In the genomic region with DNA sequence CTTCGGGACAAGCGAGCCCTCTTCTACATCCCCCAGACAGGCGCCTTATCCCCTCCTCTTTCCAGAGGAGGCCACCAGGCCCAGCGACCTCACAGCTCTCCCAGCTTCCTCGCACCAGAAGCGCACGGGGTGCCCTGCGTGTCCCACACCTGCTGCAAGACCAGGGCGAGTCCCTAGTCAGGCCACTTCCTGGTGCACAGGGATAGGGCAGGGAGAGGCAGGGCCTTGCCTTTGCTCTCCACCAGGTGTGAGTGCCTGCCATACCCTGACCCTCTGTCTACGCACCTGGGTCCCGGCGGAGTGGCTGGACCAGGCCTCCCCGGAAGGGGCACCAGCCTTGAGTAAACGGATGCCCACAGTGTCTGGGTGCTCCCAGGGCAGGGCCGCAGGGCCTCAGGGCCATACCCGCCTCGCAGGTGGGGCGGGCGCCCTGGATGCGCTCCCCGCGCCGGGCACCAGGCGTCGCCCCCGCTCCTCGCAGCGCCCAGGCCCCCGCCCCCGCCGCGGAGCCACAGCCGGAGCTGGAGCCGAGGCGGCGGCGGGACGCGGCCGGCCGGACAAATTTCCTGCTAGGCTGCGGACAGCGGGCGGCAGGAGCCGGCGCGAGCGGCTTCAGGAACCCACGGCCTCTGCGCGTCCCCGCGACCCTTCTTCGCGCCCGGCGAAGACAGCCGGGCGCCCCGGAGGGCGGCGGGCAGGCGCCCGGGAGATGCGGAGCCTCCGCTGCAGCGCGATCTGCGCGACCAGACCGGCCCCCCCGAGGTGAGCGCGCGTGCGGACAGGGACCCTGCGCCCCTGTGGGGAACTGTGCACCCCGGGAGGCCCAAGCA, we compare ENCODE assay signal across 8 cellular contexts. TPM values are rescaled to one million over a fixed set of nuclear protein-coding genes. Genes with fewer than 3 reads are reported as not detected.
DNase-seq lines count a peak whose midpoint lies in the region; ATAC-seq and TF ChIP-seq lines count a peak whose summit lies in the region.

A gene with protein sequence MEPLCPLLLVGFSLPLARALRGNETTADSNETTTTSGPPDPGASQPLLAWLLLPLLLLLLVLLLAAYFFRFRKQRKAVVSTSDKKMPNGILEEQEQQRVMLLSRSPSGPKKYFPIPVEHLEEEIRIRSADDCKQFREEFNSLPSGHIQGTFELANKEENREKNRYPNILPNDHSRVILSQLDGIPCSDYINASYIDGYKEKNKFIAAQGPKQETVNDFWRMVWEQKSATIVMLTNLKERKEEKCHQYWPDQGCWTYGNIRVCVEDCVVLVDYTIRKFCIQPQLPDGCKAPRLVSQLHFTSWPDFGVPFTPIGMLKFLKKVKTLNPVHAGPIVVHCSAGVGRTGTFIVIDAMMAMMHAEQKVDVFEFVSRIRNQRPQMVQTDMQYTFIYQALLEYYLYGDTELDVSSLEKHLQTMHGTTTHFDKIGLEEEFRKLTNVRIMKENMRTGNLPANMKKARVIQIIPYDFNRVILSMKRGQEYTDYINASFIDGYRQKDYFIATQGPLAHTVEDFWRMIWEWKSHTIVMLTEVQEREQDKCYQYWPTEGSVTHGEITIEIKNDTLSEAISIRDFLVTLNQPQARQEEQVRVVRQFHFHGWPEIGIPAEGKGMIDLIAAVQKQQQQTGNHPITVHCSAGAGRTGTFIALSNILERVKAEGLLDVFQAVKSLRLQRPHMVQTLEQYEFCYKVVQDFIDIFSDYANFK (plus strand): TSS at position 556 of the 830 bp plus-strand sequence. CDS start 133,779 bp downstream, outside the sequence.

- no peak within 1 kb of the TSS for H3K27ac Mint-ChIP-seq in activated naive CD4-positive, alpha-beta T cell treated with anti-CD3 and anti-CD28 coated beads for 36 hours

- H3K27me3 ChIP-seq in A673 (replicated peaks; ENCODE audit: insufficient read depth, low read depth, low read length, poor library complexity): peaks cover 7% of the 10 kb centered on the region
- H3K27me3 ChIP-seq in ovary: no peaks in the 10 kb centered on the region
- H3K27me3 ChIP-seq in thymus (ENCODE audit: control insufficient read depth, insufficient read depth): peaks cover 12% of the 10 kb centered on the region

- H3K4me1 Mint-ChIP-seq in activated naive CD4-positive, alpha-beta T cell treated with anti-CD3 and anti-CD28 coated beads for 36 hours (ENCODE audit: low read depth): no peaks in the 10 kb centered on the region

- 9 to 25% (median 9%) methylated on average over 31 to 78 of the region's 78 CpGs for WGBS in ovary, 3 donors
- 9% methylated on average over 78 of the region's 78 CpGs for WGBS in thymus

- H3K9me3 Mint-ChIP-seq in activated naive CD4-positive, alpha-beta T cell treated with anti-CD3 and anti-CD28 coated beads for 36 hours: no peaks in the 10 kb centered on the region

- CTCF ChIA-PET in A673 (lab: Charles Lee): interaction anchor here (0.6 to 3.5 kb wide), 7 partner anchors 101 to 1019 kb away, joined by 3 to 65 read pairs (median 4); no protein-coding TSS in a partner anchor
- CTCF ChIA-PET in activated naive CD4-positive, alpha-beta T cell treated with anti-CD3 and anti-CD28 coated beads for 36 hours (lab: Charles Lee): interaction anchor here (0.6 to 6.9 kb wide), 27 partner anchors 8 to 276 kb away, joined by 3 to 178 read pairs (median 3); no protein-coding TSS in a partner anchor

- peak within 1 kb of the TSS; percentile 36 for H3K4me3 Mint-ChIP-seq in activated naive CD4-positive, alpha-beta T cell treated with anti-CD3 and anti-CD28 coated beads for 36 hours

- DNase-seq in A673 (ENCODE audit: low spot score) (peak; percentile 78), RKO (ENCODE audit: low spot score) (peak; percentile 51), head of caudate nucleus (peak in 40 of 42 donors; percentile 47 to 86 (median 71)), ovary (peak in 4 of 5 donors; percentile 34 to 71 (median 52))
- DNase-seq in activated naive CD4-positive, alpha-beta T cell treated with anti-CD3 and anti-CD28 coated beads for 36 hours: peak; percentile 68

- H3K4me1 ChIP-seq in A673 (ENCODE audit: insufficient read depth, low read length, poor library complexity, severe bottlenecking) (no peaks in the 10 kb centered on the region), ovary (ENCODE audit: insufficient read depth) (peaks cover 3% of the 10 kb centered on the region), thymus (ENCODE audit: control insufficient read depth, insufficient read depth, low read length) (no peaks in the 10 kb centered on the region)

- H3K9me3 ChIP-seq in A673 (ENCODE audit: low read depth, low read length, poor library complexity, severe bottlenecking): no peaks in the 10 kb centered on the region
- H3K9me3 ChIP-seq in ovary: no peaks in the 10 kb centered on the region
- no peaks in the 10 kb centered on the region for H3K9me3 ChIP-seq in thymus (ENCODE audit: control insufficient read depth)

- intact Hi-C loops in A673 (cut with micrococcal nuclease; ENCODE audit: unreplicated experiment): loop anchor here (1.0 kb wide), 2 partner anchors 105 to 163 kb away; no protein-coding TSS in a partner anchor
- intact Hi-C loops in activated naive CD4-positive, alpha-beta T cell treated with anti-CD3 and anti-CD28 coated beads for 36 hours (cut with micrococcal nuclease): loop anchor here (1.0 to 2.0 kb wide), 5 partner anchors 85 to 306 kb away; no protein-coding TSS in a partner anchor
- intact Hi-C loops in head of caudate nucleus (cut with DNase I): loop anchor here (2.0 kb wide), 1 partner anchor 104 kb away; no protein-coding TSS in a partner anchor
- intact Hi-C loops in ovary (cut with DNase I): loop anchor here in 2 of 4 donors (5.0 to 10.0 kb wide), 2 partner anchors 106 to 168 kb away; no protein-coding TSS in a partner anchor

- H3K4me3 ChIP-seq in A673 (ENCODE audit: low read depth, low read length, poor library complexity, severe bottlenecking) (peak within 1 kb of the TSS; percentile 69), ovary (peak within 1 kb of the TSS; percentile 41), thymus (ENCODE audit: low read length) (peak within 1 kb of the TSS; percentile 62)

- no TSS peak for BruUV-seq in A673 (replicated peaks; lab: Mats Ljungman, UMichigan)

- ATAC-seq in GM18517 (IDR thresholded peaks at IDR 0.05; ENCODE audit: unreplicated experiment) (peak; percentile 79), HG03095 (IDR thresholded peaks at IDR 0.05; ENCODE audit: unreplicated experiment) (peak; percentile 91)

- TF ChIP-seq CTCF in A673 (conservative IDR thresholded peaks at IDR 0.05; ENCODE audit: low read depth, low read length) (peak; percentile 62), ovary (IDR thresholded peaks at IDR 0.05) (peak in 2 of 3 donors; percentile 70 to 90)

- peaks cover 20% of the 10 kb centered on the region for H3K27me3 Mint-ChIP-seq in activated naive CD4-positive, alpha-beta T cell treated with anti-CD3 and anti-CD28 coated beads for 36 hours (ENCODE audit: low read depth)

- no peak for TF ChIP-seq EP300 in ovary (IDR thresholded peaks at IDR 0.05)

- H3K36me3 ChIP-seq in A673 (ENCODE audit: insufficient read depth, low read length, poor library complexity, severe bottlenecking) (no peaks in the 10 kb centered on the region), ovary (no peaks in the 10 kb centered on the region), thymus (ENCODE audit: control insufficient read depth, insufficient read depth) (no peaks in the 10 kb centered on the region)

- TF ChIP-seq POLR2A in ovary (IDR thresholded peaks at IDR 0.05): no peak

- no peaks in the 10 kb centered on the region for H3K36me3 Mint-ChIP-seq in activated naive CD4-positive, alpha-beta T cell treated with anti-CD3 and anti-CD28 coated beads for 36 hours (ENCODE audit: low read depth)

- POLR2A ChIA-PET in A673 (lab: Charles Lee; ENCODE audit: low non-redundant PET): interaction anchor here (0.6 kb wide), 1 partner anchor 103 kb away, joined by 3 read pairs; no protein-coding TSS in a partner anchor

- H3K27ac ChIP-seq in A673 (ENCODE audit: low read depth, low read length, poor library complexity, severe bottlenecking) (no peak within 1 kb of the TSS), ovary (no peak within 1 kb of the TSS), thymus (ENCODE audit: low read depth) (peak within 1 kb of the TSS; percentile 32)

RNA-seq across cellular contexts. Expression of the gene that starts here (rescaled TPM):
- total RNA-seq in A673 (2021) (4.6 and 11.6 TPM in 2 replicates), ovary (10 to 100 TPM in 2 of 7 donors, 1 to 10 TPM in 5; 4.1 to 15.5 (median 7.4) TPM)
- total RNA-seq in activated naive CD4-positive, alpha-beta T cell treated with anti-CD3 and anti-CD28 coated beads for 36 hours: 10 to 100 TPM; 13.4 to 16.4 TPM
- polyA plus RNA-seq in ovary (1 to 10 TPM; 2.1 to 6.9 TPM), thymus (12.3 TPM)
